Comparison of ENCODE assay signal across 19 cellular contexts in genomic region chr6:106749611-106750010, GRCh38.
DNase-seq lines count a peak whose midpoint lies in the region; ATAC-seq and TF ChIP-seq lines count a peak whose summit lies in the region.
"Had no signal": no experiment of that assay in that cellular context is flagged by ENCODE, and none has a peak within 500 bp of the region (broad histone marks: within the 10 kb centered on the region; RNA-seq: fewer than 3 reads in every experiment).

No MANE protein-coding gene starts in this region.

- no peaks in the 10 kb centered on the region for H3K9me3 Mint-ChIP-seq in mesothelial cell of epicardium

- no peak overlapping the region for H3K27ac ChIP-seq in upper lobe of right lung
- H3K27ac ChIP-seq: right lobe of liver, SK-N-MC, tibial nerve had no signal

- no peak for ATAC-seq in upper lobe of right lung
- no peak for ATAC-seq in HG02623 (IDR thresholded peaks at IDR 0.05; ENCODE audit: unreplicated experiment)
- ATAC-seq: right lobe of liver had no signal

- H3K4me3 Mint-ChIP-seq in mesothelial cell of epicardium: no peak overlapping the region
- H3K4me3 Mint-ChIP-seq: B cell, immature natural killer cell had no signal

- no peaks in the 10 kb centered on the region for H3K9me3 ChIP-seq in upper lobe of right lung
- H3K9me3 ChIP-seq: right lobe of liver, tibial nerve had no signal

- H3K27ac Mint-ChIP-seq in mesothelial cell of epicardium: peak overlapping the region; percentile 98
- H3K27ac Mint-ChIP-seq: B cell, immature natural killer cell had no signal

- H3K4me1 Mint-ChIP-seq in mesothelial cell of epicardium: peaks cover 64% of the 10 kb centered on the region
- H3K4me1 Mint-ChIP-seq: immature natural killer cell had no signal

- H3K36me3 Mint-ChIP-seq in mesothelial cell of epicardium: no peaks in the 10 kb centered on the region
- H3K36me3 Mint-ChIP-seq: immature natural killer cell had no signal

- no peaks in the 10 kb centered on the region for H3K27me3 Mint-ChIP-seq in mesothelial cell of epicardium (ENCODE audit: low read depth)
- H3K27me3 Mint-ChIP-seq: B cell had no signal

- no peaks in the 10 kb centered on the region for H3K4me1 ChIP-seq in upper lobe of right lung
- H3K4me1 ChIP-seq: tibial nerve had no signal

- no peak overlapping the region for H3K4me3 ChIP-seq in upper lobe of right lung
- H3K4me3 ChIP-seq: right lobe of liver, SK-N-MC, tibial nerve had no signal

- no peak for TF ChIP-seq CTCF in mesothelial cell of epicardium (IDR thresholded peaks at IDR 0.05; ENCODE audit: unreplicated experiment)
- no peak for TF ChIP-seq CTCF in upper lobe of right lung (IDR thresholded peaks at IDR 0.05)

- intact Hi-C loops in upper lobe of right lung (cut with DNase I): no loop called here

- DNase-seq in DMS153 treated with DMSO at 0.1 percent for 48 hours (lab: John Stamatoyannopoulos, UW; ENCODE audit: unreplicated experiment): peak; percentile 53
- peak; percentile 60 for DNase-seq in NCI-H146 (lab: John Stamatoyannopoulos, UW)
- DNase-seq in T1000 (lab: John Stamatoyannopoulos, UW): peak; percentile 27
- DNase-seq in mesothelial cell of epicardium (ENCODE audit: low spot score in 2 of 2, unreplicated experiment in 2 of 2): no peak
- DNase-seq in HuH-7.5 (ENCODE audit: low spot score): no peak
- no peak for DNase-seq in upper lobe of right lung
- DNase-seq in NCI-H1694 (lab: John Stamatoyannopoulos, UW): no peak
- DNase-seq: activated CD4-positive, alpha-beta T cell treated with anti-CD3 and anti-CD28 coated beads, Interleukin-2, amount 50 U/mL, for 1 hour; activated T-cell treated with anti-CD3 and anti-CD28 coated beads, Interleukin-2, amount 50 U/mL, for 1 hour; central memory CD4-positive, alpha-beta T cell; immature natural killer cell; KBM-7; NCI-H1417 treated with DMSO at 0.1 percent for 48 hours; right lobe of liver; stimulated activated CD4-positive, alpha-beta T cell treated with anti-CD3 and anti-CD28 coated beads, Interleukin-4, amount 100 ng/mL, for 1 hour had no signal

- H3K36me3 ChIP-seq in upper lobe of right lung: no peaks in the 10 kb centered on the region
- H3K36me3 ChIP-seq: tibial nerve had no signal

- H3K27me3 ChIP-seq in upper lobe of right lung: no peaks in the 10 kb centered on the region
- H3K27me3 ChIP-seq: right lobe of liver, tibial nerve had no signal

Comparison
In these comparisons a context has a peak if more than half of its experiments do, and no peak if none do; other contexts are left out.
1. DNase-seq: peak in DMS153 treated with DMSO at 0.1 percent for 48 hours (single experiment), NCI-H146 (single experiment) and T1000 (single experiment); none in mesothelial cell of epicardium (0 of 2), HuH-7.5 (single experiment), upper lobe of right lung (single experiment) and NCI-H1694 (single experiment).